8 cellular contexts compared by ENCODE assay signal in genomic region chr18:32048507-32049091, GRCh38. TPM values are rescaled to one million over a fixed set of nuclear protein-coding genes. Genes with fewer than 3 reads are reported as not detected.
A peak's percentile ranks its signal among the peaks of the same experiment; 100 is the strongest.
DNase-seq lines count a peak whose midpoint lies in the region; ATAC-seq and TF ChIP-seq lines count a peak whose summit lies in the region.

No MANE protein-coding gene starts in this region.

- no peaks in the 10 kb centered on the region for H3K27me3 ChIP-seq in lower lobe of right lung (ENCODE audit: low read depth)

- ATAC-seq in GM18907 (IDR thresholded peaks at IDR 0.05; ENCODE audit: unreplicated experiment): peak; percentile 71
- peak; percentile 55 for ATAC-seq in HG03442 (IDR thresholded peaks at IDR 0.05; ENCODE audit: unreplicated experiment)
- peak; percentile 77 to 79 for ATAC-seq in lower lobe of right lung

- intact Hi-C loops in lower lobe of right lung (cut with DNase I): no loop called here

- no peak overlapping the region for H3K4me3 ChIP-seq in lower lobe of right lung

- peaks cover 26% of the 10 kb centered on the region for H3K4me1 Mint-ChIP-seq in activated naive CD8-positive, alpha-beta T cell treated with anti-CD3 and anti-CD28 coated beads for 36 hours

- TF ChIP-seq CTCF in lower lobe of right lung (IDR thresholded peaks at IDR 0.05): no peak

- no peaks in the 10 kb centered on the region for H3K36me3 ChIP-seq in lower lobe of right lung

- H3K27me3 Mint-ChIP-seq in activated naive CD8-positive, alpha-beta T cell treated with anti-CD3 and anti-CD28 coated beads for 36 hours: no peaks in the 10 kb centered on the region

- H3K36me3 Mint-ChIP-seq in activated naive CD8-positive, alpha-beta T cell treated with anti-CD3 and anti-CD28 coated beads for 36 hours: peaks cover 27% of the 10 kb centered on the region

- DNase-seq in AG20443 (ENCODE audit: low spot score): peak; percentile 20
- no peak for DNase-seq in activated naive CD8-positive, alpha-beta T cell treated with anti-CD3 and anti-CD28 coated beads for 36 hours
- peak; percentile 49 for DNase-seq in lower lobe of right lung
- DNase-seq in islet precursor cell: no peak
- no peak for DNase-seq in HPDE6-E6E7 (ENCODE audit: extremely low spot score)
- no peak for DNase-seq in HK-2 (ENCODE audit: unreplicated experiment)

- peak overlapping the region; percentile 75 for H3K27ac Mint-ChIP-seq in activated naive CD8-positive, alpha-beta T cell treated with anti-CD3 and anti-CD28 coated beads for 36 hours

- H3K9me3 ChIP-seq in lower lobe of right lung: no peaks in the 10 kb centered on the region

- no peaks in the 10 kb centered on the region for H3K9me3 Mint-ChIP-seq in activated naive CD8-positive, alpha-beta T cell treated with anti-CD3 and anti-CD28 coated beads for 36 hours

- H3K4me1 ChIP-seq in lower lobe of right lung: peaks cover 24% of the 10 kb centered on the region

- H3K4me3 Mint-ChIP-seq in activated naive CD8-positive, alpha-beta T cell treated with anti-CD3 and anti-CD28 coated beads for 36 hours: no peak overlapping the region

- H3K27ac ChIP-seq in lower lobe of right lung: peak overlapping the region; percentile 64

RNA-seq across cellular contexts. Expression of gene RNF125, which starts 30.0 kb away (rescaled TPM):
- total RNA-seq in activated naive CD8-positive, alpha-beta T cell treated with anti-CD3 and anti-CD28 coated beads for 36 hours: 10 to 100 TPM; 11.6 to 11.8 TPM
- total RNA-seq in lower lobe of right lung: 8.1 TPM

RNA-seq across cellular contexts. Expression of gene RNF138, which starts 43.1 kb away (rescaled TPM):
- total RNA-seq in activated naive CD8-positive, alpha-beta T cell treated with anti-CD3 and anti-CD28 coated beads for 36 hours: 100 to 1,000 TPM in 1 of 2 experiments, 10 to 100 TPM in 1; 95.9 to 107 TPM
- total RNA-seq in lower lobe of right lung: 31.0 TPM

Comparison
In these comparisons a context has a peak if more than half of its experiments do, and no peak if none do; other contexts are left out.
1. DNase-seq: peak in AG20443 (single experiment) and lower lobe of right lung (single experiment); none in activated naive CD8-positive, alpha-beta T cell treated with anti-CD3 and anti-CD28 coated beads for 36 hours (single experiment), islet precursor cell (single experiment), HPDE6-E6E7 (single experiment) and HK-2 (single experiment).
2. Peak in every context shown above with its lines, with median percentiles within 50 percentile points of each other: ATAC-seq.